ENCODE assay signal across 27 cellular contexts in genomic region chr20:16097788-16098187, GRCh38.
"Had no signal": no experiment of that assay in that cellular context is flagged by ENCODE, and none has a peak within 500 bp of the region (broad histone marks: within the 10 kb centered on the region; RNA-seq: fewer than 3 reads in every experiment).

No MANE protein-coding gene starts in this region.

- H3K4me1 ChIP-seq: colonic mucosa, esophagus muscularis mucosa, esophagus squamous epithelium, foreskin keratinocyte, gastrocnemius medialis, gastroesophageal sphincter, heart left ventricle had no signal

- H3K27me3 Mint-ChIP-seq: dendritic cell treated with granulocyte-macrophage colony-stimulating factor and Interleukin-4, amounts not matched to agents 40 ng/mL and 50 ng/mL, for 4 days; effector memory CD8-positive, alpha-beta T cell had no signal

- H3K27ac ChIP-seq: colonic mucosa, coronary artery, dorsolateral prefrontal cortex, epithelial cell of prostate, esophagus muscularis mucosa, esophagus squamous epithelium, foreskin keratinocyte, gastrocnemius medialis, gastroesophageal sphincter, heart left ventricle, heart right ventricle had no signal

- H3K27ac Mint-ChIP-seq: dendritic cell treated with granulocyte-macrophage colony-stimulating factor and Interleukin-4, amounts not matched to agents 40 ng/mL and 50 ng/mL, for 4 days; effector memory CD8-positive, alpha-beta T cell; endodermal cell had no signal

- H3K36me3 ChIP-seq: colonic mucosa, esophagus muscularis mucosa, esophagus squamous epithelium, gastrocnemius medialis, gastroesophageal sphincter, heart left ventricle, heart right ventricle had no signal

- H3K27me3 ChIP-seq: colonic mucosa, esophagus muscularis mucosa, esophagus squamous epithelium, foreskin keratinocyte, gastrocnemius medialis, gastroesophageal sphincter, heart left ventricle had no signal

- FAIRE-seq: colon, endothelial cell of umbilical vein had no signal

- H3K9me3 ChIP-seq: colonic mucosa, esophagus muscularis mucosa, esophagus squamous epithelium, gastrocnemius medialis, gastroesophageal sphincter, heart left ventricle had no signal

- H3K4me3 Mint-ChIP-seq: dendritic cell treated with granulocyte-macrophage colony-stimulating factor and Interleukin-4, amounts not matched to agents 40 ng/mL and 50 ng/mL, for 4 days; effector memory CD8-positive, alpha-beta T cell; endodermal cell had no signal

- DNase-seq: colonic mucosa; cortex of kidney; dermis blood vessel endothelial cell; dorsolateral prefrontal cortex; effector CD4-positive, alpha-beta T cell; effector CD8-positive, alpha-beta T cell; effector memory CD4-positive, alpha-beta T cell; effector memory CD8-positive, alpha-beta T cell; endodermal cell; erythroblast; esophagus squamous epithelium; foreskin fibroblast; foreskin keratinocyte; foreskin melanocyte; gastrocnemius medialis; glutamatergic neuron; head of caudate nucleus; heart left ventricle; heart right ventricle had no signal

- H3K4me3 ChIP-seq: colonic mucosa, coronary artery, dorsolateral prefrontal cortex, esophagus muscularis mucosa, esophagus squamous epithelium, gastrocnemius medialis, gastroesophageal sphincter, heart left ventricle, heart right ventricle had no signal

- H3K9me3 Mint-ChIP-seq: endodermal cell had no signal

- ATAC-seq: effector memory CD8-positive, alpha-beta T cell; esophagus mucosa; foreskin keratinocyte; gastrocnemius medialis; gastroesophageal sphincter; heart left ventricle; heart right ventricle had no signal
